ENCODE assay signal across 11 cellular contexts in the genomic region with DNA sequence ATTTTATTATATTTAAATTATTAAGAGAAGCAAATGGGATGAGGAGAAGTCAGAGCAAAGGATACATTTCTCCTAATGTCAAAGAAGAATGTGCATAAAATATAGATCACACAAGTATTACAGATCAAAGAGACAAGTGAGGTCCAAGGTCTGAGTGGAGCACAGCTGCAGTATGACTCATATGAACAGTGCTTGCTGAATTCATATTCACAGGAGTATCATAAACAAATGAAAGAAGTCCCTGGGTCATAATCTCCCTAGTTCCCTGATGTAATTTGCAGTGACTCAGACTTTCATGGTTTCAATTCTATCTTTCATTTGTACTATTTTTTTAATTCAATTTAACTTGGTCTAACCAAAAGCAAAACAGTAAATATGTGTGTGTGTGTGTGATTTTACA.
A peak's percentile ranks its signal among the peaks of the same experiment; 100 is the strongest.
DNase-seq lines count a peak whose midpoint lies in the region; ATAC-seq lines count a peak whose summit lies in the region.
"Had no signal": no experiment of that assay in that cellular context is flagged by ENCODE, and none has a peak within 500 bp of the region (broad histone marks: within the 10 kb centered on the region; RNA-seq: fewer than 3 reads in every experiment).

No MANE protein-coding gene starts in this region.

- H3K9me3 ChIP-seq in adipocyte (ENCODE audit: control insufficient read depth, low read length) = no peaks in the 10 kb centered on the region

- H3K4me3 ChIP-seq in adipocyte (ENCODE audit: low read length) = peak overlapping the region; percentile 36

- no peak for ATAC-seq in HG03045 (IDR thresholded peaks at IDR 0.05; ENCODE audit: unreplicated experiment)
- ATAC-seq: left ventricle myocardium superior, WTC11 had no signal

- DNase-seq in SIG-M5 treated with dmso at 0.1 percent for 504 hours (lab: John Stamatoyannopoulos, UW; ENCODE audit: unreplicated experiment) (peak; percentile 2), SIG-M5 (lab: John Stamatoyannopoulos, UW) (no peak), adipocyte (ENCODE audit: low read depth) (peak; percentile 90), foreskin melanocyte (peak; percentile 76), stromal cell of bone marrow (ENCODE audit: low read depth) (peak; percentile 63), NAMALWA (ENCODE audit: low spot score) (no peak), putamen (ENCODE audit: low spot score) (no peak)
- DNase-seq: activated effector memory CD4-positive, alpha-beta T cell treated with anti-CD3 and anti-CD28 coated beads, Interleukin-2, amount 50 U/mL, for 16 hours; left ventricle myocardium superior had no signal

- H3K27me3 ChIP-seq in adipocyte (replicated peaks; ENCODE audit: control insufficient read depth, insufficient read depth, low read length) = no peaks in the 10 kb centered on the region

- H3K36me3 ChIP-seq in adipocyte (ENCODE audit: control insufficient read depth, insufficient read depth, low read length, severe bottlenecking) = no peaks in the 10 kb centered on the region

- peaks cover 9% of the 10 kb centered on the region for H3K4me1 ChIP-seq in adipocyte (ENCODE audit: control insufficient read depth, insufficient read depth, low read length)

- no peak overlapping the region for H3K9ac ChIP-seq in adipocyte (ENCODE audit: low read length)

Comparison
In these comparisons a context has a peak if more than half of its experiments do, and no peak if none do; other contexts are left out.
1. DNase-seq: peak in SIG-M5 treated with dmso at 0.1 percent for 504 hours (single experiment), adipocyte (single experiment), foreskin melanocyte (single experiment) and stromal cell of bone marrow (single experiment); none in SIG-M5 (single experiment), NAMALWA (single experiment) and putamen (single experiment).